ENCODE assay signal across 1 cellular context in the genomic region with DNA sequence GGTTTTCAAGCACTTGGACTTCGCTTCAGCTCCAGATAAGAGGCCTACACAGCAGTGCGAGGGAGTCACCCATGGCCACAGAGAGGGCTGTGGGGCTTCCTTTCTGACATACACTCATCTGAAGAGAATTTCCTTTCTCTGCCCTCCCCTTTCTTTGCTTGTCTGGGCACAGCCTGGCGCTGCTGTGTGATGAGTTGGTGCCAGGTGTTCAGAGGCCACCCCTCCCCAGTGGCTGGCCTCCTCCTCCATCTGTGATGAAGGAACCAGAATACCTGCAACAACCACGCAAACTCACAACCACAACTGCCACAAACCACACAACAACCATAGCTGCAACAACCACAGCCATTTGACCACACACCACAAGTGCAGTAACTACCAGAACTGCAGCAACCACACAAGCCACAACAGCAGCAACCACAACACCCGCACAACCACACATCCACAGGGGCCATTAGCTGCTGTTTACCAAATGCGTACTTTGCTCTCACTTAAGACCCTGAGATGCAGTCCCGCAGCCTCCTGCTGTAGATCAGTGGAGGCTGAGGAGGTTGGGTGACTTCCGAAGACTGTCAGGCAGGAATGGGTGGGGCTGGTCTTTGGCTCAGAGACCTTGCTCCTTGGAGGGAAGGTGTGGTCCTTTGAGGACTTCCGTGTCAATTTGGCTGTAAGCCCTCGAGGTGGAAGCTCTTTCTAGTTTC.
TF ChIP-seq lines count a peak whose summit lies in the region.

No MANE protein-coding gene starts in this region.

TF ChIP-seq in GM23338, 12 proteins besides CTCF, POLR2A, EP300 and RAD21 (continued from another document):
- TF ChIP-seq, protein P1, sequence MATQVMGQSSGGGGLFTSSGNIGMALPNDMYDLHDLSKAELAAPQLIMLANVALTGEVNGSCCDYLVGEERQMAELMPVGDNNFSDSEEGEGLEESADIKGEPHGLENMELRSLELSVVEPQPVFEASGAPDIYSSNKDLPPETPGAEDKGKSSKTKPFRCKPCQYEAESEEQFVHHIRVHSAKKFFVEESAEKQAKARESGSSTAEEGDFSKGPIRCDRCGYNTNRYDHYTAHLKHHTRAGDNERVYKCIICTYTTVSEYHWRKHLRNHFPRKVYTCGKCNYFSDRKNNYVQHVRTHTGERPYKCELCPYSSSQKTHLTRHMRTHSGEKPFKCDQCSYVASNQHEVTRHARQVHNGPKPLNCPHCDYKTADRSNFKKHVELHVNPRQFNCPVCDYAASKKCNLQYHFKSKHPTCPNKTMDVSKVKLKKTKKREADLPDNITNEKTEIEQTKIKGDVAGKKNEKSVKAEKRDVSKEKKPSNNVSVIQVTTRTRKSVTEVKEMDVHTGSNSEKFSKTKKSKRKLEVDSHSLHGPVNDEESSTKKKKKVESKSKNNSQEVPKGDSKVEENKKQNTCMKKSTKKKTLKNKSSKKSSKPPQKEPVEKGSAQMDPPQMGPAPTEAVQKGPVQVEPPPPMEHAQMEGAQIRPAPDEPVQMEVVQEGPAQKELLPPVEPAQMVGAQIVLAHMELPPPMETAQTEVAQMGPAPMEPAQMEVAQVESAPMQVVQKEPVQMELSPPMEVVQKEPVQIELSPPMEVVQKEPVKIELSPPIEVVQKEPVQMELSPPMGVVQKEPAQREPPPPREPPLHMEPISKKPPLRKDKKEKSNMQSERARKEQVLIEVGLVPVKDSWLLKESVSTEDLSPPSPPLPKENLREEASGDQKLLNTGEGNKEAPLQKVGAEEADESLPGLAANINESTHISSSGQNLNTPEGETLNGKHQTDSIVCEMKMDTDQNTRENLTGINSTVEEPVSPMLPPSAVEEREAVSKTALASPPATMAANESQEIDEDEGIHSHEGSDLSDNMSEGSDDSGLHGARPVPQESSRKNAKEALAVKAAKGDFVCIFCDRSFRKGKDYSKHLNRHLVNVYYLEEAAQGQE (IDR thresholded peaks at IDR 0.05; ENCODE audit: unreplicated experiment) = no peak
TF ChIP-seq in GM23338: peak in this region for 0.
